Comparison of ENCODE assay signal across 17 cellular contexts in genomic region chrX:11446951-11447350, GRCh38.
"Had no signal": no experiment of that assay in that cellular context is flagged by ENCODE, and none has a peak within 500 bp of the region (broad histone marks: within the 10 kb centered on the region; RNA-seq: fewer than 3 reads in every experiment).

No MANE protein-coding gene starts in this region.

- H3K4me3 ChIP-seq: left ventricle myocardium inferior, neural progenitor cell, tibial nerve had no signal

- H3K36me3 ChIP-seq: left ventricle myocardium inferior, neural progenitor cell, tibial nerve had no signal

- H3K27me3 ChIP-seq: neural progenitor cell, tibial nerve had no signal

- H3K4me1 ChIP-seq: left ventricle myocardium inferior, neural progenitor cell, parathyroid adenoma, tibial nerve had no signal

- H3K4me1 Mint-ChIP-seq: activated T-helper 17 cell treated with anti-CD3 and anti-CD28 coated beads, Interleukin-2, amount 50 U/mL, for 72 hours; central memory CD8-positive, alpha-beta T cell had no signal

- H3K9me3 Mint-ChIP-seq: activated naive CD4-positive, alpha-beta T cell treated with anti-CD3 and anti-CD28 coated beads for 36 hours; activated T-helper 17 cell treated with anti-CD3 and anti-CD28 coated beads, Interleukin-2, amount 50 U/mL, for 72 hours; central memory CD8-positive, alpha-beta T cell; dendritic cell treated with granulocyte-macrophage colony-stimulating factor and Interleukin-4, amounts not matched to agents 40 ng/mL and 50 ng/mL, for 4 days; effector memory CD8-positive, alpha-beta T cell; neural progenitor cell; T-helper 1 cell treated with Interleukin-12 subunit alpha and Interleukin-12 subunit beta and Interleukin-4 antibody, amounts not matched to agents 30 μg/mL and 1 μg/mL, for 36 hours; WTC11 had no signal

- H3K4me3 Mint-ChIP-seq: activated CD8-positive, alpha-beta T cell treated with anti-CD3 and anti-CD28 coated beads, Interleukin-2, amount 10 ng/mL, durations not matched to agents 7 days and 5 days; activated naive CD4-positive, alpha-beta T cell treated with anti-CD3 and anti-CD28 coated beads for 36 hours; activated T-helper 17 cell treated with anti-CD3 and anti-CD28 coated beads, Interleukin-2, amount 50 U/mL, for 72 hours; central memory CD8-positive, alpha-beta T cell; dendritic cell treated with granulocyte-macrophage colony-stimulating factor and Interleukin-4, amounts not matched to agents 40 ng/mL and 50 ng/mL, for 4 days; effector memory CD8-positive, alpha-beta T cell; neural progenitor cell; T-helper 1 cell treated with Interleukin-12 subunit alpha and Interleukin-12 subunit beta and Interleukin-4 antibody, amounts not matched to agents 30 μg/mL and 1 μg/mL, for 36 hours; WTC11 had no signal

- ATAC-seq: activated CD8-positive, alpha-beta T cell treated with anti-CD3 and anti-CD28 coated beads, Interleukin-2, amount 10 ng/mL, durations not matched to agents 7 days and 5 days; activated T-helper 17 cell treated with anti-CD3 and anti-CD28 coated beads, Interleukin-2, amount 50 U/mL, for 72 hours; effector memory CD8-positive, alpha-beta T cell; WTC11 had no signal

- H3K9me3 ChIP-seq: left ventricle myocardium inferior, tibial nerve had no signal

- H3K36me3 Mint-ChIP-seq: neural progenitor cell, WTC11 had no signal

- DNase-seq: activated CD4-positive, alpha-beta T cell treated with anti-CD3 and anti-CD28 coated beads for 48 hours; activated CD8-positive, alpha-beta T cell treated with anti-CD3 and anti-CD28 coated beads, Interleukin-2, amount 10 ng/mL, durations not matched to agents 7 days and 5 days; activated naive CD4-positive, alpha-beta T cell treated with anti-CD3 and anti-CD28 coated beads for 36 hours; effector memory CD8-positive, alpha-beta T cell; kidney; left ventricle myocardium inferior; mesendoderm; retina; small intestine had no signal

- H3K27ac Mint-ChIP-seq: activated CD8-positive, alpha-beta T cell treated with anti-CD3 and anti-CD28 coated beads, Interleukin-2, amount 10 ng/mL, durations not matched to agents 7 days and 5 days; activated naive CD4-positive, alpha-beta T cell treated with anti-CD3 and anti-CD28 coated beads for 36 hours; activated T-helper 17 cell treated with anti-CD3 and anti-CD28 coated beads, Interleukin-2, amount 50 U/mL, for 72 hours; dendritic cell treated with granulocyte-macrophage colony-stimulating factor and Interleukin-4, amounts not matched to agents 40 ng/mL and 50 ng/mL, for 4 days; effector memory CD8-positive, alpha-beta T cell; neural progenitor cell; T-helper 1 cell treated with Interleukin-12 subunit alpha and Interleukin-12 subunit beta and Interleukin-4 antibody, amounts not matched to agents 30 μg/mL and 1 μg/mL, for 36 hours; WTC11 had no signal

- H3K27me3 Mint-ChIP-seq: activated T-helper 17 cell treated with anti-CD3 and anti-CD28 coated beads, Interleukin-2, amount 50 U/mL, for 72 hours; central memory CD8-positive, alpha-beta T cell; effector memory CD8-positive, alpha-beta T cell had no signal

- H3K27ac ChIP-seq: left ventricle myocardium inferior, neural progenitor cell, parathyroid adenoma had no signal
